ENCODE assay signal across 19 cellular contexts in genomic region chr3:48681974-48682610, GRCh38. TPM values are rescaled to one million over a fixed set of nuclear protein-coding genes. Genes with fewer than 3 reads are reported as not detected.
DNase-seq lines count a peak whose midpoint lies in the region; ATAC-seq and TF ChIP-seq lines count a peak whose summit lies in the region.
"Had no signal": no experiment of that assay in that cellular context is flagged by ENCODE, and none has a peak within 500 bp of the region (broad histone marks: within the 10 kb centered on the region; RNA-seq: fewer than 3 reads in every experiment).

No MANE protein-coding gene starts in this region.

- intact Hi-C loops in MCF 10A (cut with micrococcal nuclease), result loop anchor here (10.0 kb wide), 1 partner anchor 127 kb away; the partner anchor contains the start of gene PFKFB4
- intact Hi-C loops in breast epithelium (cut with DNase I; ENCODE audit: low total_unique reads), result no loop called here

- H3K9me3 ChIP-seq in breast epithelium (no peaks in the 10 kb centered on the region), osteoblast (ENCODE audit: low read depth, low read length) (no peaks in the 10 kb centered on the region)
- H3K9me3 ChIP-seq: SK-N-SH had no signal

- H3K4me3 ChIP-seq in breast epithelium, result no peak overlapping the region
- H3K4me3 ChIP-seq in osteoblast (ENCODE audit: insufficient read depth, low read length), result no peak overlapping the region
- H3K4me3 ChIP-seq: GM23248, PC-9 had no signal

- peaks cover 7% of the 10 kb centered on the region for H4K20me1 ChIP-seq in osteoblast (ENCODE audit: insufficient read depth, low read length)

- peaks cover 24% of the 10 kb centered on the region for H3K79me2 ChIP-seq in osteoblast (ENCODE audit: insufficient read depth, low read length)

- POLR2A ChIA-PET in MCF 10A (lab: Yijun Ruan, JAX), result interaction anchor here (0.7 to 1.0 kb wide), 2 partner anchors 12 to 58 kb away, joined by 3 read pairs; no protein-coding TSS in a partner anchor

- H3K27me3 ChIP-seq in breast epithelium (no peaks in the 10 kb centered on the region), osteoblast (ENCODE audit: insufficient read depth, low read length) (no peaks in the 10 kb centered on the region)

- CTCF ChIA-PET in MCF 10A (lab: Yijun Ruan, JAX), result interaction anchor here (0.6 to 0.7 kb wide), 2 partner anchors 58 to 1108 kb away, joined by 3 to 4 read pairs; no protein-coding TSS in a partner anchor

- peaks cover 36% of the 10 kb centered on the region for H3K4me1 Mint-ChIP-seq in MCF 10A (ENCODE audit: insufficient read depth, unreplicated experiment)

- ATAC-seq in GM18909 (IDR thresholded peaks at IDR 0.05; ENCODE audit: poor library complexity, unreplicated experiment), result no peak

- peak overlapping the region; percentile 13 for H3K27ac Mint-ChIP-seq in MCF 10A (ENCODE audit: low read depth, unreplicated experiment)

- no peaks in the 10 kb centered on the region for H3K36me3 ChIP-seq in breast epithelium
- H3K36me3 ChIP-seq in osteoblast (ENCODE audit: insufficient read depth, low read length), result peaks cover 39% of the 10 kb centered on the region

- no peak overlapping the region for H3K4me3 Mint-ChIP-seq in MCF 10A (ENCODE audit: unreplicated experiment)

- H3K36me3 Mint-ChIP-seq in MCF 10A (ENCODE audit: insufficient read depth, unreplicated experiment), result peaks cover 63% of the 10 kb centered on the region

- TF ChIP-seq POLR2A in breast epithelium (IDR thresholded peaks at IDR 0.05), result no peak

- H3K4me1 ChIP-seq in breast epithelium (peaks cover 5 to 18% of the 10 kb centered on the region in 2 donors), osteoblast (ENCODE audit: insufficient read depth, low read length) (peaks cover 25% of the 10 kb centered on the region)

- H3K9me3 Mint-ChIP-seq in MCF 10A (ENCODE audit: unreplicated experiment), result no peaks in the 10 kb centered on the region

- BruUV-seq in MCF 10A (replicated peaks; lab: Mats Ljungman, UMichigan), result no TSS peak

- no peak overlapping the region for H3K4me2 ChIP-seq in osteoblast (ENCODE audit: insufficient read depth, low read length)

- no peak overlapping the region for H2AFZ ChIP-seq in osteoblast (ENCODE audit: low read length)
- H2AFZ ChIP-seq: GM23248, PC-9 had no signal

- H3K27ac ChIP-seq in breast epithelium (no peak overlapping the region), VCaP (peak overlapping the region; percentile 91; the same call in 1 of the 2 replicates), osteoblast (ENCODE audit: low read depth, low read length) (no peak overlapping the region)
- H3K27ac ChIP-seq: GM23248, PC-9 had no signal

- DNase-seq in MCF 10A (ENCODE audit: unreplicated experiment), result no peak
- no peak for DNase-seq in breast epithelium (ENCODE audit: low spot score in 2 of 2)
- peak; percentile 77 for DNase-seq in osteoblast (ENCODE audit: insufficient read length, low spot score, missing footprints)
- DNase-seq in NCI-H187 treated with DMSO at 0.1 percent for 48 hours (lab: John Stamatoyannopoulos, UW), result no peak
- no peak for DNase-seq in activated CD8-positive, alpha-beta memory T cell treated with anti-CD3 and anti-CD28 coated beads for 24 hours
- DNase-seq: DMS153, GM23248, H7, KG1, MM.1S, NCI-H2029 treated with DMSO at 0.1 percent for 48 hours, NCI-H446 treated with DMSO at 0.1 percent for 48 hours, NCI-H526, NCI-H82, PC-9, RPMI8226, SK-N-SH had no signal

- TF ChIP-seq CTCF in MCF 10A (IDR thresholded peaks at IDR 0.05; ENCODE audit: unreplicated experiment), result no peak
- TF ChIP-seq CTCF in breast epithelium (IDR thresholded peaks at IDR 0.05), result no peak
- no peak for TF ChIP-seq CTCF in VCaP (conservative IDR thresholded peaks at IDR 0.05)
- TF ChIP-seq CTCF in osteoblast (IDR thresholded peaks at IDR 0.05; ENCODE audit: extremely low read depth, low read depth, low read length), result no peak

- no peaks in the 10 kb centered on the region for H3K27me3 Mint-ChIP-seq in MCF 10A (ENCODE audit: insufficient read depth, unreplicated experiment)

RNA-seq across cellular contexts. Expression of gene NCKIPSD, which starts 3.6 kb away (rescaled TPM):
- total RNA-seq in MCF 10A (2022), result 23.8 and 26.9 TPM in 2 replicates
- total RNA-seq in breast epithelium, result 10 to 100 TPM; 31.8 to 40.3 (median 36.4) TPM
- total RNA-seq in osteoblast, result 17.1 and 17.7 TPM in 2 replicates

RNA-seq across cellular contexts. Expression of gene CELSR3, which starts 19.4 kb away (rescaled TPM):
- 17.6 and 21.5 TPM in 2 replicates for total RNA-seq in MCF 10A (2022)
- 1 to 10 TPM in 2 of 3 donors, under 1 TPM in 1; 0.88 to 1.3 (median 1.1) TPM for total RNA-seq in breast epithelium
- total RNA-seq in osteoblast, result 1.2 and 1.4 TPM in 2 replicates

RNA-seq across cellular contexts. Expression of gene IP6K2, which starts 34.9 kb away (rescaled TPM):
- 99.3 and 117 TPM in 2 replicates for total RNA-seq in MCF 10A (2022)
- 100 to 1,000 TPM in 2 of 3 donors, 10 to 100 TPM in 1; 84.0 to 185 (median 126) TPM for total RNA-seq in breast epithelium
- total RNA-seq in osteoblast, result 38.0 and 44.9 TPM in 2 replicates

RNA-seq across cellular contexts. Expression of gene SLC26A6, which starts 46.8 kb away (rescaled TPM):
- total RNA-seq in MCF 10A (2022) (47.4 and 63.3 TPM in 2 replicates), breast epithelium (10 to 100 TPM; 12.6 to 21.6 (median 16.0) TPM), osteoblast (26.2 and 30.8 TPM in 2 replicates)
